In the genomic region with DNA sequence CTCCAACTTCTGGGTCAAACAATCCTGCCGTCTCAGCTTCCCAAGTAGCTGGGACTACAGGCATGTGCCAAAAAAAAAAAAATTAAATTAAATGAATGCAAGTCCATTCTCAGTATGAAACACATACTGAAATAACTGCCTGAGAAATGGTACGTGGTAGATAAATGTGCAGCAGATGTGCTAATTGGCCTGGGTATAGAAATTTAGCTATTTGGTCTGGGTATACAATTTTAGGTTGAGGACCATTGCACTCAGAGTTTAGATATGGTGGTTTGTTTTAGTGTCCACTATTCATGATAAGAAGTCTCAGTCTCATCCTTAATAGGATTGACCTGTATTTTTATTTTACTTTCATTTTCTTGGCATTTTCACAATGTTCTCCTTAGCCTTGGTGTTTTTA, we compare ENCODE assay signal across 37 cellular contexts. TPM values are rescaled to one million over a fixed set of nuclear protein-coding genes. Genes with fewer than 3 reads are reported as not detected.
"Had no signal": no experiment of that assay in that cellular context is flagged by ENCODE, and none has a peak within 500 bp of the region (broad histone marks: within the 10 kb centered on the region; RNA-seq: fewer than 3 reads in every experiment).

No MANE protein-coding gene starts in this region.

- H3K36me3 ChIP-seq: MG63 had no signal

- H3K4me3 ChIP-seq: MG63 had no signal

- H3K27me3 ChIP-seq: MG63 had no signal

- H3K9me3 ChIP-seq: MG63 had no signal

- DNase-seq: Karpas-422, Kasumi-1, MG63, MM.1S, MV-4-11, NCI-H1048, NCI-H1092, NCI-H1092 treated with DMSO at 0.1 percent for 48 hours, NCI-H1105, NCI-H1105 treated with DMSO at 0.1 percent for 48 hours, NCI-H1417, NCI-H1417 treated with DMSO at 0.1 percent for 48 hours, NCI-H1436, NCI-H1436 treated with DMSO at 0.1 percent for 48 hours, NCI-H146, NCI-H1694, NCI-H1694 treated with DMSO at 0.1 percent for 48 hours, NCI-H187, NCI-H187 treated with DMSO at 0.1 percent for 48 hours, NCI-H1930, NCI-H2029, NCI-H2029 treated with DMSO at 0.1 percent for 48 hours, NCI-H2081, NCI-H2081 treated with DMSO at 0.1 percent for 48 hours, NCI-H2107, NCI-H2171, NCI-H2171 treated with DMSO at 0.1 percent for 48 hours, NCI-H2227 treated with DMSO at 0.1 percent for 48 hours, NCI-H226, NCI-H345, NCI-H446, NCI-H446 treated with DMSO at 0.1 percent for 48 hours, NCI-H510A, NCI-H510A treated with DMSO at 0.1 percent for 48 hours, NCI-H524, NCI-H524 treated with DMSO at 0.1 percent for 48 hours had no signal

RNA-seq across cellular contexts. Expression of gene GYG2, which starts 9.2 kb away (rescaled TPM):
- total RNA-seq: MCF 10A had no signal
